Comparison of ENCODE assay signal across 12 cellular contexts in the genomic region with DNA sequence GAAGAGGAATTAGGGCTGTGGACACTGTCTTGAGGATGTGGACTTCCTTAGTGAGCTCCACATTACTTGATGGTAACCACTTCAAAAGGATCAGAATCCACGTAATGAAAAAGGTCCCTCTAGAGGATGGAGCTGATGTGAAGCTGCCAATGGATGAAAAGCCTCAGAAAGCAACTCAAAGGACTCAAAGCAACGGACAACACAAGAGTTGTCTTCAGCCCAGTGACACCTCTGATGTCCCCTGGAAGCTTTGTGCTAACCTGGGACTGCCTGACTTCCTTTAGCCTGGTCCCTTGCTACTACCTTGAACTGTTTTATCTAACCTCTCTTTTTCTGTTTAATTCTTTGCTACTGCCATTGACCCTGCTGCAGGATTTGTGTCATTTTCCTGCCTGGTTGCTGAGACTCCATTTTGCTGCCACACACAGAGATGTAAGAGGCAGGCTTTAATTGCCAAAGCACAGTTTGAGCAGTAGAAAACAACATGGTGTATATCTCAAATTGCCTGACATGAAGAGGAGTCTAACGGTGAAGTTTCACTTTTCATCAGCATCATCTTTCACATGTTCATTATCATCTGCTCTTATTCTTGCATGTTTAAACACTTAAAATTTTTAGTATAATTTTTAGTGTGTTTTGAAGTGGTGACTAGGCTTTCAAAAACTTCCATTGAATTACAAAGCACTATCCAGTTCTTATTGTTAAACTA.
"Had no signal": no experiment of that assay in that cellular context is flagged by ENCODE, and none has a peak within 500 bp of the region (broad histone marks: within the 10 kb centered on the region; RNA-seq: fewer than 3 reads in every experiment).

No MANE protein-coding gene starts in this region.

- H3K27ac ChIP-seq: neural progenitor cell, ovary, upper lobe of left lung had no signal

- H3K27me3 ChIP-seq: neural progenitor cell, ovary, upper lobe of left lung had no signal

- H3K4me3 ChIP-seq: lung, neural progenitor cell, ovary, upper lobe of left lung had no signal

- ATAC-seq: sciatic nerve; stimulated activated naive CD8-positive, alpha-beta T cell treated with anti-CD3 and anti-CD28 coated beads, Interleukin-15, amount 100 ng/mL, for 72 hours had no signal

- H3K27ac Mint-ChIP-seq: activated naive CD4-positive, alpha-beta T cell treated with anti-CD3 and anti-CD28 coated beads, Interleukin-2, amount 10 ng/mL, durations not matched to agents 7 days and 5 days; activated T-helper 2 cell treated with anti-CD3 and anti-CD28 coated beads, Interferon-gamma antibody, Interleukin-2, Interleukin-4, amounts not matched to agents 10 μg/mL and 5 μg/mL and 100 μg/mL, durations not matched to agents 14 hours and 24 hours and 36 hours; mesothelial cell of epicardium; neural progenitor cell; stimulated activated naive CD8-positive, alpha-beta T cell treated with anti-CD3 and anti-CD28 coated beads, Interleukin-15, amount 100 ng/mL, for 72 hours had no signal

- H3K4me1 Mint-ChIP-seq: activated naive CD4-positive, alpha-beta T cell treated with anti-CD3 and anti-CD28 coated beads, Interleukin-2, amount 10 ng/mL, durations not matched to agents 7 days and 5 days; mesothelial cell of epicardium; neural progenitor cell; stimulated activated naive CD8-positive, alpha-beta T cell treated with anti-CD3 and anti-CD28 coated beads, Interleukin-15, amount 100 ng/mL, for 72 hours had no signal

- H3K36me3 ChIP-seq: neural progenitor cell, ovary, upper lobe of left lung had no signal

- H3K4me3 Mint-ChIP-seq: activated naive CD4-positive, alpha-beta T cell treated with anti-CD3 and anti-CD28 coated beads, Interleukin-2, amount 10 ng/mL, durations not matched to agents 7 days and 5 days; mesothelial cell of epicardium; neural progenitor cell; stimulated activated naive CD8-positive, alpha-beta T cell treated with anti-CD3 and anti-CD28 coated beads, Interleukin-15, amount 100 ng/mL, for 72 hours had no signal

- H3K9me3 Mint-ChIP-seq: activated T-helper 2 cell treated with anti-CD3 and anti-CD28 coated beads, Interferon-gamma antibody, Interleukin-2, Interleukin-4, amounts not matched to agents 10 μg/mL and 5 μg/mL and 100 μg/mL, durations not matched to agents 14 hours and 24 hours and 36 hours; stimulated activated naive CD8-positive, alpha-beta T cell treated with anti-CD3 and anti-CD28 coated beads, Interleukin-15, amount 100 ng/mL, for 72 hours had no signal

- DNase-seq: activated CD4-positive, CD25-positive, alpha-beta regulatory T cell treated with anti-CD3 and anti-CD28 coated beads, Interleukin-2, amount 50 U/mL, for 72 hours; activated naive CD4-positive, alpha-beta T cell treated with anti-CD3 and anti-CD28 coated beads, Interleukin-2, amount 10 ng/mL, durations not matched to agents 7 days and 5 days; activated T-cell treated with anti-CD3 and anti-CD28 coated beads, Interleukin-2, amount 50 U/mL, for 1 hour; erythroblast; ovary; stimulated activated naive CD8-positive, alpha-beta T cell treated with anti-CD3 and anti-CD28 coated beads, Interleukin-15, amount 100 ng/mL, for 72 hours; upper lobe of left lung had no signal

- H3K36me3 Mint-ChIP-seq: activated naive CD4-positive, alpha-beta T cell treated with anti-CD3 and anti-CD28 coated beads, Interleukin-2, amount 10 ng/mL, durations not matched to agents 7 days and 5 days had no signal

- H3K9me3 ChIP-seq: ovary, upper lobe of left lung had no signal

- H3K27me3 Mint-ChIP-seq: activated naive CD4-positive, alpha-beta T cell treated with anti-CD3 and anti-CD28 coated beads, Interleukin-2, amount 10 ng/mL, durations not matched to agents 7 days and 5 days had no signal

- H3K4me1 ChIP-seq: neural progenitor cell, upper lobe of left lung had no signal
